ENCODE assay signal across 8 cellular contexts in genomic region chr2:11477994-11478393, GRCh38. TPM values are rescaled to one million over a fixed set of nuclear protein-coding genes. Genes with fewer than 3 reads are reported as not detected.
DNase-seq lines count a peak whose midpoint lies in the region; ATAC-seq, FAIRE-seq and TF ChIP-seq lines count a peak whose summit lies in the region.

No MANE protein-coding gene starts in this region.

- TF ChIP-seq CTCF in A549 (IDR thresholded peaks at IDR 0.05) = peak; percentile 99

- no peak overlapping the region for H3K4me2 ChIP-seq in A549

- ATAC-seq in A549 (peak; percentile 72 to 86), GM18502 (IDR thresholded peaks at IDR 0.05; ENCODE audit: poor library complexity, unreplicated experiment) (peak; percentile 69), HG03135 (IDR thresholded peaks at IDR 0.05; ENCODE audit: unreplicated experiment) (peak; percentile 68)

- CTCF ChIA-PET in A549 (lab: Yijun Ruan, JAX) = interaction anchor here (0.6 to 12.4 kb wide), 38 partner anchors 8 to 648 kb away, joined by 3 to 350 read pairs (median 4); partner anchors contain the start of gene E2F6

- WGBS in A549 (ENCODE audit: missing lambda C conversion rate) = 45% methylated on average over 2 of the region's 2 CpGs

- H3K4me3 ChIP-seq in A549 = no peak overlapping the region

- peak; percentile 88 for FAIRE-seq in A549 (lab: Jason Lieb, UNC)

- H3K9me3 ChIP-seq in A549 = no peaks in the 10 kb centered on the region

- DNase-seq in A549 (ENCODE audit: low read depth in 1 of 2, low spot score in 1 of 2) (peak; percentile 73 to 91), NCI-H524 (lab: John Stamatoyannopoulos, UW) (peak; percentile 79 to 93), ecto neural progenitor cell (ENCODE audit: low spot score) (peak; percentile 88), lung microvascular endothelial cell (ENCODE audit: low read depth in 2 of 2) (peak; percentile 86 to 91)
- peak; percentile 91 for DNase-seq in activated CD4-positive, alpha-beta T cell treated with anti-CD3 and anti-CD28 coated beads, Interleukin-2, amount 50 U/mL, for 48 hours
- DNase-seq in stimulated activated CD8-positive, alpha-beta memory T cell treated with anti-CD3 and anti-CD28 coated beads, Interleukin-15, amount 100 ng/mL, for 1 hour (ENCODE audit: low read depth) = peak; percentile 78

- peak; percentile 87 to 88 for TF ChIP-seq RAD21 in A549 (conservative IDR thresholded peaks at IDR 0.05 in 1 of 2, IDR thresholded peaks at IDR 0.05 in 1 of 2)

- H3K4me1 ChIP-seq in A549 = no peaks in the 10 kb centered on the region

- POLR2A ChIA-PET in A549 (lab: Yijun Ruan, JAX) = interaction anchor here (1.0 kb wide), 1 partner anchor 104 kb away, joined by 3 read pairs; no protein-coding TSS in a partner anchor

- TF ChIP-seq POLR2A in A549 (IDR thresholded peaks at IDR 0.05; ENCODE audit: low read length) = no peak

- no peak for TF ChIP-seq EP300 in A549 (IDR thresholded peaks at IDR 0.05)

- no peak overlapping the region for H3K27ac ChIP-seq in A549

TF ChIP-seq in A549, 52 proteins besides CTCF, POLR2A, EP300 and RAD21:
- no peak for TF ChIP-seq KDM5A (IDR thresholded peaks at IDR 0.05)
- no peak for TF ChIP-seq RCOR1 (IDR thresholded peaks at IDR 0.05; ENCODE audit: low read depth, low read length)
- peak; percentile 98 for TF ChIP-seq SMC3 (IDR thresholded peaks at IDR 0.05)
- TF ChIP-seq MAZ (IDR thresholded peaks at IDR 0.05; ENCODE audit: borderline replicate concordance, low read depth, low read length) = no peak

RNA-seq across cellular contexts. Expression of gene E2F6, which starts 12.0 kb away (rescaled TPM):
- 38.0 and 41.7 TPM in 2 replicates for polyA plus RNA-seq in A549 (2011; rRNA removed)
- 14.7 and 16.7 TPM in 2 replicates for polyA plus RNA-seq in A549 (2012; cell fraction: cytosol; rRNA removed)
- 24.5 and 27.3 TPM in 2 replicates for polyA plus RNA-seq in A549 (2012; cell fraction: nucleus; rRNA removed)
- 34.3 to 37.6 TPM (median 34.6 TPM) in 3 replicates for polyA plus RNA-seq in A549 (2017; fragmentation: RNase III; extraction: RNeasy Plus Mini Kit Qiagen cat#74134 plus additional on column Dnase treatment)
- 13.6 and 14.6 TPM in 2 replicates for polyA minus RNA-seq in A549 (2011; rRNA and poly(A)+ RNA removed)
- total RNA-seq in lung microvascular endothelial cell = 7.4 and 10.9 TPM in 2 replicates

RNA-seq across cellular contexts. Expression of gene GREB1, which starts 55.9 kb away (rescaled TPM):
- polyA plus RNA-seq in A549 (2011; rRNA removed) (1.3 and 1.7 TPM in 2 replicates), A549 (2017; fragmentation: RNase III; extraction: RNeasy Plus Mini Kit Qiagen cat#74134 plus additional on column Dnase treatment) (1.1 to 1.4 TPM (median 1.4 TPM) in 3 replicates)
- 1.0 and 1.2 TPM in 2 replicates for polyA plus RNA-seq in A549 (2012; cell fraction: cytosol; rRNA removed)
- 1.1 and 1.8 TPM in 2 replicates for polyA plus RNA-seq in A549 (2012; cell fraction: nucleus; rRNA removed)
- polyA minus RNA-seq in A549 (2011; rRNA and poly(A)+ RNA removed) = 1.2 and 2.1 TPM in 2 replicates
- total RNA-seq in lung microvascular endothelial cell = under 0.01 and 0.20 TPM in 2 replicates
